7 cellular contexts compared by ENCODE assay signal in the genomic region with DNA sequence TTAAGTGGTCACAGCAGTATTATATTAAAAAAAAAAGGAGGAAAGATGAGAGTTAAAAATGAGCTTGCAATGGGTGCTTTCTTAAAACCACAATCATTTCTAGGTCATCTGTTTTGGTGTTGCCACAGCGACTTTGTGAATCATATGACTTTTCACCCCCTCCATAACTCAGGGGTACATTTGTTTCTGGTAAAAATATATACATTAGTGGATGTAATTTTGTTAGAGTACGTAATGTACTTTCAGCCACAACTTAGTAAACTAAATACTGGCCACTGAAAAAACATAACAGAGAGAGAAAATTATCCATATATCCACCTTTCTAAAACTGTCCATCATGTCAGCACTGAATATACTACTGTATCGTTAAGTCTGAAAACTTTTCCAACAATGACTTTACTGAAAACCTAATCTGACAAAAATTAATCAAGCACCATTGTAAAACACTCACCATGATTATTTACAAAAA. TPM values are rescaled to one million over a fixed set of nuclear protein-coding genes. Genes with fewer than 3 reads are reported as not detected.
DNase-seq lines count a peak whose midpoint lies in the region; ATAC-seq and TF ChIP-seq lines count a peak whose summit lies in the region.

No MANE protein-coding gene starts in this region.

- H3K9me3 Mint-ChIP-seq in chondrocyte (ENCODE audit: low read depth) = peaks cover 27% of the 10 kb centered on the region

- peak overlapping the region; percentile 98 for H3K27ac Mint-ChIP-seq in chondrocyte (ENCODE audit: unreplicated experiment)

- TF ChIP-seq CTCF in GM20000 (IDR thresholded peaks at IDR 0.05; ENCODE audit: extremely low read depth, missing control alignments) = no peak
- no peak for TF ChIP-seq CTCF in chondrocyte (IDR thresholded peaks at IDR 0.05)

- no peak for ATAC-seq in GM21825 (IDR thresholded peaks at IDR 0.05; ENCODE audit: unreplicated experiment)

- peak overlapping the region; percentile 76 for H3K4me3 Mint-ChIP-seq in chondrocyte (ENCODE audit: unreplicated experiment)

- H3K4me3 ChIP-seq in skeletal muscle cell (ENCODE audit: low read depth, low read length) = peak overlapping the region; percentile 66

- H3K4me1 Mint-ChIP-seq in chondrocyte (ENCODE audit: low read depth) = peaks cover 47% of the 10 kb centered on the region

- H3K36me3 Mint-ChIP-seq in chondrocyte (ENCODE audit: low read depth) = peaks cover 30% of the 10 kb centered on the region

- DNase-seq in GM20000 (ENCODE audit: low spot score) = peak; percentile 38
- DNase-seq in NAMALWA (ENCODE audit: low spot score) = peak; percentile 57
- no peak for DNase-seq in chondrocyte (ENCODE audit: low spot score)
- peak; percentile 71 for DNase-seq in skeletal muscle cell (ENCODE audit: low read depth)
- DNase-seq in NCI-H2029 (lab: John Stamatoyannopoulos, UW) = no peak
- DNase-seq in D341Med (ENCODE audit: low spot score) = no peak

- H3K27me3 Mint-ChIP-seq in chondrocyte (ENCODE audit: low read depth) = no peaks in the 10 kb centered on the region

RNA-seq across cellular contexts. Expression of a gene that starts 3.4 kb away (rescaled TPM):
- 92.5 to 124 TPM (median 104 TPM) in 3 replicates for total RNA-seq in chondrocyte

Comparison
In these comparisons a context has a peak if more than half of its experiments do, and no peak if none do; other contexts are left out.
1. DNase-seq: peak in GM20000 (single experiment), NAMALWA (single experiment) and skeletal muscle cell (single experiment); none in chondrocyte (single experiment), NCI-H2029 (single experiment) and D341Med (single experiment).